In the genomic region with DNA sequence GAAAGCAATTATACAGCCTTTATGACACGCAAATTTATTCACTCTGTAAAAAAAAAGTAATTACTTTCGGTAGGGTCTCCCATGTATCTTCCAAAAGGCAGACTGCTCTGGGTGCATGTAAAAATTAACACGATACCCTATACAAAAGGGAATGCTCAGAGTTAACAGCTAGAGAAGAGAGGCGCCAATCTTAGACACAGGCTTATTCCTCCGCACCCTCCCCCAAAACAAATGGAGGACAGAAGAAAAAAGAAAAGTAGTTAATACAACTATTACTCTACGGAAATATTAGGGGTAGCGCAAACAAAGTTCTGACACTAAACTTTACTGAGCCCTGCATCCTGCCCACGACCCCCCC, we compare ENCODE assay signal across 8 cellular contexts. TPM values are rescaled to one million over a fixed set of nuclear protein-coding genes. Genes with fewer than 3 reads are reported as not detected.
A peak's percentile ranks its signal among the peaks of the same experiment; 100 is the strongest.
DNase-seq lines count a peak whose midpoint lies in the region; ATAC-seq and TF ChIP-seq lines count a peak whose summit lies in the region.

No MANE protein-coding gene starts in this region.

- peak overlapping the region; percentile 71 for H3K4me2 ChIP-seq in SK-N-SH

- H3K4me3 ChIP-seq in H7 (ENCODE audit: insufficient read depth, low read depth, low read length) = peak overlapping the region; percentile 90
- H3K4me3 ChIP-seq in SK-N-SH (ENCODE audit: low read depth in 2 of 2, low read length in 1 of 2) = peak overlapping the region; percentile 88 to 94

- H3K4me3 Mint-ChIP-seq in Calu3 (ENCODE audit: low read depth, unreplicated experiment) (peak overlapping the region; percentile 98), glutamatergic neuron (ENCODE audit: unreplicated experiment) (peak overlapping the region; percentile 98)

- no peaks in the 10 kb centered on the region for H3F3A ChIP-seq in SK-N-SH (replicated peaks; ENCODE audit: insufficient read depth)

- H3K36me3 ChIP-seq in H7 (replicated peaks; ENCODE audit: control insufficient read depth, insufficient read depth, low read length) (no peaks in the 10 kb centered on the region; the same call in none of the 2 replicates), SK-N-SH (replicated peaks in 1 of 2; ENCODE audit: control insufficient read depth in 1 of 2, insufficient read depth in 2 of 2, low read length in 1 of 2) (peaks cover 23 to 24% of the 10 kb centered on the region in 2 experiments)

- 1% methylated on average over 8 of the region's 8 CpGs for WGBS in SK-N-SH (ENCODE audit: low lambda C conversion rate)

- H3K9me3 ChIP-seq in SK-N-SH = no peaks in the 10 kb centered on the region

- peaks cover 11 to 13% of the 10 kb centered on the region in 2 experiments; a peak in 3 of 4 replicates for H3K4me1 ChIP-seq in SK-N-SH (ENCODE audit: control insufficient read depth in 1 of 2, insufficient read depth in 2 of 2, low read depth in 1 of 2, low read length in 1 of 2)

- H3K9me3 Mint-ChIP-seq in Calu3 (ENCODE audit: low read depth, unreplicated experiment) (no peaks in the 10 kb centered on the region), glutamatergic neuron (ENCODE audit: unreplicated experiment) (peaks cover 9% of the 10 kb centered on the region)

- CTCF ChIA-PET in Calu3 (lab: Charles Lee) (no interaction called here), SK-N-SH (lab: Yijun Ruan, JAX) (interaction anchor here (0.6 kb wide), 1 partner anchor 489 kb away, joined by 3 read pairs; no protein-coding TSS in a partner anchor)

- H3K27me3 Mint-ChIP-seq in Calu3 (ENCODE audit: unreplicated experiment) (no peaks in the 10 kb centered on the region), glutamatergic neuron (ENCODE audit: unreplicated experiment) (peaks cover 8% of the 10 kb centered on the region)

- POLR2A ChIA-PET in SK-N-SH (lab: Yijun Ruan, JAX) = no interaction called here

- H3K9ac ChIP-seq in SK-N-SH = peak overlapping the region; percentile 93

- H3K36me3 Mint-ChIP-seq in Calu3 (ENCODE audit: insufficient read depth, unreplicated experiment) (peaks cover 42% of the 10 kb centered on the region), glutamatergic neuron (ENCODE audit: unreplicated experiment) (no peaks in the 10 kb centered on the region)

- H3K79me2 ChIP-seq in SK-N-SH (ENCODE audit: insufficient read depth) = peaks cover 31% of the 10 kb centered on the region

- no peak for DNase-seq in Calu3
- no peak for DNase-seq in H7
- DNase-seq in SK-N-SH = no peak
- DNase-seq in glutamatergic neuron = no peak
- no peak for DNase-seq in sciatic nerve (ENCODE audit: low spot score)
- DNase-seq in Ammon's horn (ENCODE audit: low spot score) = no peak
- no peak for DNase-seq in NCI-H2196 treated with DMSO at 0.1 percent for 48 hours (lab: John Stamatoyannopoulos, UW; ENCODE audit: unreplicated experiment)

- H3K27ac Mint-ChIP-seq in Calu3 (ENCODE audit: unreplicated experiment) = peak overlapping the region; percentile 99
- peak overlapping the region; percentile 99 for H3K27ac Mint-ChIP-seq in glutamatergic neuron (ENCODE audit: unreplicated experiment)

- no peak for TF ChIP-seq RAD21 in SK-N-SH (IDR thresholded peaks at IDR 0.05; ENCODE audit: low read length)

- ATAC-seq in sciatic nerve (peak; percentile 37), GM18858 (IDR thresholded peaks at IDR 0.05; ENCODE audit: unreplicated experiment) (no peak)

- no peaks in the 10 kb centered on the region for H4K20me1 ChIP-seq in SK-N-SH (ENCODE audit: insufficient read depth)

- intact Hi-C loops in Calu3 (cut with micrococcal nuclease; ENCODE audit: unreplicated experiment) (loop anchor here (5.0 to 10.0 kb wide), 2 partner anchors 126 to 359 kb away; no protein-coding TSS in a partner anchor), sciatic nerve (cut with DNase I) (no loop called here)

- H3K4me1 Mint-ChIP-seq in Calu3 (ENCODE audit: low read depth, unreplicated experiment) (no peaks in the 10 kb centered on the region), glutamatergic neuron (ENCODE audit: low read depth, unreplicated experiment) (peaks cover 15% of the 10 kb centered on the region)

- H3K9me2 ChIP-seq in SK-N-SH = no peaks in the 10 kb centered on the region

- TF ChIP-seq CTCF in Calu3 (IDR thresholded peaks at IDR 0.05; ENCODE audit: unreplicated experiment) (no peak), SK-N-SH (IDR thresholded peaks at IDR 0.05) (no peak), glutamatergic neuron (IDR thresholded peaks at IDR 0.05; ENCODE audit: partially characterized antibody, unreplicated experiment) (no peak)

- BruUV-seq in Calu3 (replicated peaks; lab: Mats Ljungman, UMichigan) = no TSS peak

- peak overlapping the region; percentile 91 to 94 for H3K27ac ChIP-seq in SK-N-SH (ENCODE audit: low read depth in 2 of 2, low read length in 1 of 2)

- TF ChIP-seq EP300 in SK-N-SH (IDR thresholded peaks at IDR 0.05; ENCODE audit: borderline replicate concordance in 1 of 2, low read depth in 1 of 2, low read length in 1 of 2) = no peak

- H2AFZ ChIP-seq in SK-N-SH (ENCODE audit: low read depth) = peak overlapping the region; percentile 95

- H3K27me3 ChIP-seq in H7 (ENCODE audit: control insufficient read depth, insufficient read depth, low read length) (no peaks in the 10 kb centered on the region), SK-N-SH (ENCODE audit: insufficient read depth) (no peaks in the 10 kb centered on the region)

TF ChIP-seq in SK-N-SH, 30 proteins besides CTCF, POLR2A, EP300 and RAD21 (continues in another document):
- TF ChIP-seq, protein P1, sequence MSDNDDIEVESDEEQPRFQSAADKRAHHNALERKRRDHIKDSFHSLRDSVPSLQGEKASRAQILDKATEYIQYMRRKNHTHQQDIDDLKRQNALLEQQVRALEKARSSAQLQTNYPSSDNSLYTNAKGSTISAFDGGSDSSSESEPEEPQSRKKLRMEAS (IDR thresholded peaks at IDR 0.05; ENCODE audit: low read depth) = no peak
- TF ChIP-seq NFIC (IDR thresholded peaks at IDR 0.05; ENCODE audit: borderline replicate concordance) (no peak), MXI1 (IDR thresholded peaks at IDR 0.05; ENCODE audit: low read depth, low read length) (no peak; the same call in 1 of the 2 replicates), RFX5 (IDR thresholded peaks at IDR 0.05; ENCODE audit: low read length) (no peak), FOXJ3 (CRISPR knock-in tag; IDR thresholded peaks at IDR 0.05) (no peak), YY1 (IDR thresholded peaks at IDR 0.05; ENCODE audit: low read depth) (no peak), RXRA (IDR thresholded peaks at IDR 0.05; ENCODE audit: borderline replicate concordance, low read depth) (no peak), SIN3A (IDR thresholded peaks at IDR 0.05; ENCODE audit: borderline replicate concordance, low read depth, low read length) (no peak), FOSL2 (IDR thresholded peaks at IDR 0.05; ENCODE audit: borderline replicate concordance, low read depth) (no peak), CHD2 (IDR thresholded peaks at IDR 0.05; ENCODE audit: low read length, partially characterized antibody) (no peak), SMC3 (IDR thresholded peaks at IDR 0.05; ENCODE audit: low read depth, low read length) (no peak), TCF12 (IDR thresholded peaks at IDR 0.05) (no peak), ELF1 (IDR thresholded peaks at IDR 0.05) (no peak), JUND (IDR thresholded peaks at IDR 0.05) (no peak), TAF1 (IDR thresholded peaks at IDR 0.05; ENCODE audit: borderline replicate concordance, low read depth, low read length) (no peak), FOXM1 (IDR thresholded peaks at IDR 0.05; ENCODE audit: low read depth) (no peak), POLR2AphosphoS5 (IDR thresholded peaks at IDR 0.05; ENCODE audit: low read depth, low read length) (no peak)
- TF ChIP-seq, protein P2, sequence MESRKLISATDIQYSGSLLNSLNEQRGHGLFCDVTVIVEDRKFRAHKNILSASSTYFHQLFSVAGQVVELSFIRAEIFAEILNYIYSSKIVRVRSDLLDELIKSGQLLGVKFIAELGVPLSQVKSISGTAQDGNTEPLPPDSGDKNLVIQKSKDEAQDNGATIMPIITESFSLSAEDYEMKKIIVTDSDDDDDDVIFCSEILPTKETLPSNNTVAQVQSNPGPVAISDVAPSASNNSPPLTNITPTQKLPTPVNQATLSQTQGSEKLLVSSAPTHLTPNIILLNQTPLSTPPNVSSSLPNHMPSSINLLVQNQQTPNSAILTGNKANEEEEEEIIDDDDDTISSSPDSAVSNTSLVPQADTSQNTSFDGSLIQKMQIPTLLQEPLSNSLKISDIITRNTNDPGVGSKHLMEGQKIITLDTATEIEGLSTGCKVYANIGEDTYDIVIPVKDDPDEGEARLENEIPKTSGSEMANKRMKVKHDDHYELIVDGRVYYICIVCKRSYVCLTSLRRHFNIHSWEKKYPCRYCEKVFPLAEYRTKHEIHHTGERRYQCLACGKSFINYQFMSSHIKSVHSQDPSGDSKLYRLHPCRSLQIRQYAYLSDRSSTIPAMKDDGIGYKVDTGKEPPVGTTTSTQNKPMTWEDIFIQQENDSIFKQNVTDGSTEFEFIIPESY (IDR thresholded peaks at IDR 0.05; ENCODE audit: borderline replicate concordance, low read depth) = no peak
- TF ChIP-seq, protein P3, sequence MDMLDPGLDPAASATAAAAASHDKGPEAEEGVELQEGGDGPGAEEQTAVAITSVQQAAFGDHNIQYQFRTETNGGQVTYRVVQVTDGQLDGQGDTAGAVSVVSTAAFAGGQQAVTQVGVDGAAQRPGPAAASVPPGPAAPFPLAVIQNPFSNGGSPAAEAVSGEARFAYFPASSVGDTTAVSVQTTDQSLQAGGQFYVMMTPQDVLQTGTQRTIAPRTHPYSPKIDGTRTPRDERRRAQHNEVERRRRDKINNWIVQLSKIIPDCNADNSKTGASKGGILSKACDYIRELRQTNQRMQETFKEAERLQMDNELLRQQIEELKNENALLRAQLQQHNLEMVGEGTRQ (IDR thresholded peaks at IDR 0.05; ENCODE audit: borderline replicate concordance, low read depth, low read length) = no peak

RNA-seq across cellular contexts. Expression of a gene that starts 0.4 kb away (rescaled TPM):
- total RNA-seq in Calu3 (2022) (16.5 and 19.3 TPM in 2 replicates), glutamatergic neuron (ENCODE audit: unreplicated experiment) (7.4 TPM), sciatic nerve (32.1 TPM)
- 14.9 and 26.0 TPM in 2 replicates for total RNA-seq in H7 (2014; rRNA removed; shearing (Covaris generic))
- polyA plus RNA-seq in SK-N-SH (2012; rRNA removed) = 3.1 and 4.0 TPM in 2 replicates
- 4.7 and 6.1 TPM in 2 replicates for polyA plus RNA-seq in SK-N-SH (2012; cell fraction: cytosol; rRNA removed)
- 3.8 and 7.8 TPM in 2 replicates for polyA plus RNA-seq in SK-N-SH (2012; cell fraction: nucleus; rRNA removed)

RNA-seq across cellular contexts. Expression of a gene that starts 41.7 kb away (rescaled TPM):
- total RNA-seq in Calu3 (2022) (not detected in 2 replicates), glutamatergic neuron (ENCODE audit: unreplicated experiment) (not detected), sciatic nerve (13.2 TPM)
- not detected in 2 replicates for total RNA-seq in H7 (2014; rRNA removed; shearing (Covaris generic))
- polyA plus RNA-seq in SK-N-SH (2012; rRNA removed) = not detected in 2 replicates
- polyA plus RNA-seq in SK-N-SH (2012; cell fraction: cytosol; rRNA removed) = not detected in 2 replicates
- not detected in 2 replicates for polyA plus RNA-seq in SK-N-SH (2012; cell fraction: nucleus; rRNA removed)

Comparison
In these comparisons a context has a peak if more than half of its experiments do, and no peak if none do; other contexts are left out.
1. RNA of a gene that starts 41.7 kb away (total RNA-seq): 13.2 TPM in sciatic nerve (single experiment); not detected in Calu3, not detected in H7 and not detected in glutamatergic neuron (single experiment); every median in the first group is over 10 times any median in the second.